ENCODE assay signal across 7 cellular contexts in the genomic region with DNA sequence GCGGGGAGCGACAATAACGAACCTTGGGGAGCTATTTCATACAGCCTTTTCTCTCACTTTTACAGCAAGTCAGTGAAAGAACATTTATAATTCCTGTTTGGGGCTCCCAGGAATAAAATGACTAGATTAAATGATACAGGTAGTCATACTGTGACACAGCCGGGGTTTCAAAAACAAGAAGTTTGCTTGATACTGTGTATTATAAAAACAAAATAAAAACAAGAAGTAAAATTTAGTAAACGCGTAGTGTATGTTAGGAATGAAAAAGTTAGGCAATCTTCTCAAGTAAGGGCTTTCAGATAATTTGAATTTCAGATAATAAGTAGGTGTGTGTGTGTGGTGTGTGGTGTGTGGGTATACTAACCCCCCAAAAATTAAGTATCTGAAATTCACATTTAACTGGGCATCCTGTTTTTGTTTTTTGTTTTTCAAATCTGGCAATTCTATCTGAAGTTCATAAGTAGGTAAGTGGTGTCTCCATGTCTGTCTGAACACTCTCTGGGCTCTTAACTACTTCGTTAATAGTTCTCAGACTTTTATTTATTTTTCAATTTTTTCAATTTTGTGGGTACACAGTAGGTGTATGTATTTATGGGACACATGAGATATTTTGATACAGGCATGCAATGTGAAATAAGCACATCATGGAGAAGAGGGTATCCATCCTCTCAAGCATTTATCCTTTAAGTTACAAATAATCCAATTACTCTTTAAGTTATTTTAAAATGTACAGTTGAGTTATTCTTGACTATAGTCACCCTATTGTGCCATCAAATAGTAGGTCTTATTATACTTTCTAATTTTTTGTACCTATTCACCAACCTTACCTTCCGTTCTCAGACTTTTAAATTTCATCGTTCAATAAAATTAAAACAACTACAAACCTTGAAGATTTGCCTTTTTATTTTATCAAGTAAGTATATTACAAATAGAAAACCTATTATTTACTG. TPM values are rescaled to one million over a fixed set of nuclear protein-coding genes. Genes with fewer than 3 reads are reported as not detected.
DNase-seq lines count a peak whose midpoint lies in the region; ATAC-seq and TF ChIP-seq lines count a peak whose summit lies in the region.

No MANE protein-coding gene starts in this region.

- H4K20me1 ChIP-seq in smooth muscle cell (ENCODE audit: low read depth), result peaks cover 31% of the 10 kb centered on the region

- H3K27me3 Mint-ChIP-seq in HFFc6 (ENCODE audit: insufficient read depth), result peaks cover 6% of the 10 kb centered on the region; the same call in 1 of the 2 replicates
- H3K27me3 Mint-ChIP-seq in WTC11 (ENCODE audit: low read depth), result peaks cover 24% of the 10 kb centered on the region
- H3K27me3 Mint-ChIP-seq in glutamatergic neuron (ENCODE audit: unreplicated experiment), result peaks cover 22% of the 10 kb centered on the region

- no peak for DNase-seq in HFFc6
- DNase-seq in WTC11 (ENCODE audit: low spot score), result no peak
- no peak for DNase-seq in glutamatergic neuron
- no peak for DNase-seq in smooth muscle cell (lab: John Stamatoyannopoulos, UW; ENCODE audit: unreplicated experiment)
- no peak for DNase-seq in GDM1 (lab: John Stamatoyannopoulos, UW)
- DNase-seq in NCI-H2171 (lab: John Stamatoyannopoulos, UW), result no peak
- DNase-seq in superior temporal gyrus (ENCODE audit: extremely low spot score), result no peak

- POLR2A ChIA-PET in WTC11 (lab: Charles Lee), result interaction anchor here (0.6 kb wide), 1 partner anchor 27 kb away, joined by 3 read pairs; a partner anchor contains a TSS

- peaks cover 12% of the 10 kb centered on the region for H3K27me3 ChIP-seq in smooth muscle cell (ENCODE audit: low read depth)

- CTCF ChIA-PET in WTC11 (lab: Charles Lee), result interaction anchor here (1.1 to 1.8 kb wide), 7 partner anchors 23 to 188 kb away, joined by 3 to 9 read pairs (median 5); a partner anchor contains a TSS

- H3K4me1 Mint-ChIP-seq in HFFc6 (ENCODE audit: low read depth) (peaks cover 64% of the 10 kb centered on the region), WTC11 (peaks cover 49% of the 10 kb centered on the region), glutamatergic neuron (ENCODE audit: low read depth, unreplicated experiment) (peaks cover 41% of the 10 kb centered on the region)

- no peaks in the 10 kb centered on the region for H3K9me3 ChIP-seq in smooth muscle cell (replicated peaks; ENCODE audit: low read depth)

- no peak overlapping the region for H3K27ac ChIP-seq in smooth muscle cell (ENCODE audit: low read depth)

- peaks cover 36% of the 10 kb centered on the region for H3K79me2 ChIP-seq in smooth muscle cell (ENCODE audit: low read depth)

- H2AFZ ChIP-seq in smooth muscle cell (ENCODE audit: low read depth), result peak overlapping the region; percentile 84

- H3K4me1 ChIP-seq in smooth muscle cell (ENCODE audit: low read depth), result peaks cover 33% of the 10 kb centered on the region

- peak overlapping the region; percentile 86 for H3K4me3 ChIP-seq in smooth muscle cell

- H3K4me3 Mint-ChIP-seq in HFFc6 (peak overlapping the region; percentile 93), WTC11 (peak overlapping the region; percentile 99), glutamatergic neuron (ENCODE audit: unreplicated experiment) (peak overlapping the region; percentile 100)

- ATAC-seq in WTC11, result no peak

- peaks cover 21% of the 10 kb centered on the region for H3K36me3 Mint-ChIP-seq in HFFc6 (ENCODE audit: low read depth)
- 0 out of 2 replicates have a peak, but pooled peaks cover 2% of the 10 kb centered on the region for H3K36me3 Mint-ChIP-seq in WTC11
- H3K36me3 Mint-ChIP-seq in glutamatergic neuron (ENCODE audit: unreplicated experiment), result peaks cover 4% of the 10 kb centered on the region

- H3K4me2 ChIP-seq in smooth muscle cell, result peak overlapping the region; percentile 88

- H3K9ac ChIP-seq in smooth muscle cell (ENCODE audit: low read depth), result no peak overlapping the region

- H3K9me3 Mint-ChIP-seq in HFFc6 (no peaks in the 10 kb centered on the region), WTC11 (no peaks in the 10 kb centered on the region), glutamatergic neuron (ENCODE audit: unreplicated experiment) (peaks cover 25% of the 10 kb centered on the region)

- TF ChIP-seq CTCF in HFFc6 (IDR thresholded peaks at IDR 0.05), result no peak
- TF ChIP-seq CTCF in WTC11 (IDR thresholded peaks at IDR 0.05), result no peak
- TF ChIP-seq CTCF in glutamatergic neuron (IDR thresholded peaks at IDR 0.05; ENCODE audit: partially characterized antibody, unreplicated experiment), result no peak
- no peak for TF ChIP-seq CTCF in smooth muscle cell (IDR thresholded peaks at IDR 0.05; ENCODE audit: borderline replicate concordance, insufficient read depth, poor library complexity, severe bottlenecking)

- 49% methylated on average over 9 of the region's 9 CpGs for WGBS in smooth muscle cell (ENCODE audit: low lambda C conversion rate)

- no peaks in the 10 kb centered on the region for H3K36me3 ChIP-seq in smooth muscle cell (ENCODE audit: low read depth)

- peaks cover 12% of the 10 kb centered on the region for H3F3A ChIP-seq in smooth muscle cell (ENCODE audit: low read depth)

- no peak overlapping the region for H3K27ac Mint-ChIP-seq in HFFc6
- H3K27ac Mint-ChIP-seq in WTC11, result no peak overlapping the region
- H3K27ac Mint-ChIP-seq in glutamatergic neuron (ENCODE audit: unreplicated experiment), result peak overlapping the region; percentile 100

TF ChIP-seq in WTC11, 78 proteins besides CTCF, POLR2A, EP300 and RAD21 (continues in another document):
- TF ChIP-seq FOXJ3 (CRISPR knock-in tag; IDR thresholded peaks at IDR 0.05; ENCODE audit: borderline replicate concordance) (no peak), KAT7 (CRISPR knock-in tag; IDR thresholded peaks at IDR 0.05; ENCODE audit: borderline replicate concordance) (no peak), RELA (CRISPR knock-in tag; IDR thresholded peaks at IDR 0.05; ENCODE audit: borderline replicate concordance) (no peak)
- TF ChIP-seq, protein P1, sequence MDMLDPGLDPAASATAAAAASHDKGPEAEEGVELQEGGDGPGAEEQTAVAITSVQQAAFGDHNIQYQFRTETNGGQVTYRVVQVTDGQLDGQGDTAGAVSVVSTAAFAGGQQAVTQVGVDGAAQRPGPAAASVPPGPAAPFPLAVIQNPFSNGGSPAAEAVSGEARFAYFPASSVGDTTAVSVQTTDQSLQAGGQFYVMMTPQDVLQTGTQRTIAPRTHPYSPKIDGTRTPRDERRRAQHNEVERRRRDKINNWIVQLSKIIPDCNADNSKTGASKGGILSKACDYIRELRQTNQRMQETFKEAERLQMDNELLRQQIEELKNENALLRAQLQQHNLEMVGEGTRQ (CRISPR knock-in tag; IDR thresholded peaks at IDR 0.05), result no peak

RNA-seq across cellular contexts. Expression of a gene that starts 0.6 kb away (rescaled TPM):
- 100 to 1,000 TPM; 110 to 123 (median 116) TPM for total RNA-seq in HFFc6 (2021; fragmentation: NEBNext Ultra II Directional; extraction: Animal tissue kit (Norgen Biotek cat#: 25700))
- total RNA-seq in WTC11 (2021), result 93.5 to 94.4 TPM (median 94.4 TPM) in 3 replicates
- 484 TPM for total RNA-seq in glutamatergic neuron (ENCODE audit: unreplicated experiment)
- 88.0 and 107 TPM in 2 replicates for total RNA-seq in smooth muscle cell
- 119 and 127 TPM in 2 replicates for polyA plus RNA-seq in smooth muscle cell

RNA-seq across cellular contexts. Expression of a gene that starts 2.2 kb away (rescaled TPM):
- 1 to 10 TPM; 1.0 to 1.8 (median 1.2) TPM for total RNA-seq in HFFc6 (2021; fragmentation: NEBNext Ultra II Directional; extraction: Animal tissue kit (Norgen Biotek cat#: 25700))
- total RNA-seq in WTC11 (2021) (15.9 to 17.9 TPM (median 16.1 TPM) in 3 replicates), glutamatergic neuron (ENCODE audit: unreplicated experiment) (314 TPM), smooth muscle cell (2.2 and 2.8 TPM in 2 replicates)
- 0.34 and 0.53 TPM in 2 replicates for polyA plus RNA-seq in smooth muscle cell

RNA-seq across cellular contexts. Expression of a gene that starts 25.0 kb away (rescaled TPM):
- total RNA-seq in HFFc6 (2021; fragmentation: NEBNext Ultra II Directional; extraction: Animal tissue kit (Norgen Biotek cat#: 25700)), result 10 to 100 TPM; 40.7 to 43.6 (median 42.1) TPM
- total RNA-seq in WTC11 (2021), result 46.3 to 59.4 TPM (median 56.2 TPM) in 3 replicates
- 108 TPM for total RNA-seq in glutamatergic neuron (ENCODE audit: unreplicated experiment)
- 3.7 and 9.1 TPM in 2 replicates for total RNA-seq in smooth muscle cell
- polyA plus RNA-seq in smooth muscle cell, result 11.7 and 18.4 TPM in 2 replicates

RNA-seq across cellular contexts. Expression of a gene that starts 27.3 kb away (rescaled TPM):
- 10 to 100 TPM in 4 of 6 experiments, 1 to 10 TPM in 2; 9.4 to 10.8 (median 10.2) TPM for total RNA-seq in HFFc6 (2021; fragmentation: NEBNext Ultra II Directional; extraction: Animal tissue kit (Norgen Biotek cat#: 25700))
- total RNA-seq in WTC11 (2021) (3.4 to 5.3 TPM (median 3.9 TPM) in 3 replicates), glutamatergic neuron (ENCODE audit: unreplicated experiment) (70.9 TPM), smooth muscle cell (25.8 and 28.4 TPM in 2 replicates)
- 27.8 and 43.5 TPM in 2 replicates for polyA plus RNA-seq in smooth muscle cell

RNA-seq across cellular contexts. Expression of a gene that starts 43.4 kb away (rescaled TPM):
- 10 to 100 TPM; 21.1 to 33.1 (median 24.3) TPM for total RNA-seq in HFFc6 (2021; fragmentation: NEBNext Ultra II Directional; extraction: Animal tissue kit (Norgen Biotek cat#: 25700))
- total RNA-seq in WTC11 (2021) (25.4 to 26.9 TPM (median 25.8 TPM) in 3 replicates), glutamatergic neuron (ENCODE audit: unreplicated experiment) (27.5 TPM), smooth muscle cell (39.5 and 53.8 TPM in 2 replicates)
- polyA plus RNA-seq in smooth muscle cell, result 33.3 and 41.1 TPM in 2 replicates

Comparison
In these comparisons a context has a peak if more than half of its experiments do, and no peak if none do; other contexts are left out.
1. RNA of a gene that starts 2.2 kb away (total RNA-seq): 314 TPM in glutamatergic neuron (single experiment); 15.9 to 17.9 TPM in WTC11, 2.2 to 2.8 TPM in smooth muscle cell and 1.0 to 1.8 TPM in HFFc6; every median in the first group is over 10 times any median in the second.
2. Peak in every context shown above with its lines, with median percentiles within 50 percentile points of each other: H3K4me3 Mint-ChIP-seq.